ENCODE assay signal across 18 cellular contexts in the genomic region with DNA sequence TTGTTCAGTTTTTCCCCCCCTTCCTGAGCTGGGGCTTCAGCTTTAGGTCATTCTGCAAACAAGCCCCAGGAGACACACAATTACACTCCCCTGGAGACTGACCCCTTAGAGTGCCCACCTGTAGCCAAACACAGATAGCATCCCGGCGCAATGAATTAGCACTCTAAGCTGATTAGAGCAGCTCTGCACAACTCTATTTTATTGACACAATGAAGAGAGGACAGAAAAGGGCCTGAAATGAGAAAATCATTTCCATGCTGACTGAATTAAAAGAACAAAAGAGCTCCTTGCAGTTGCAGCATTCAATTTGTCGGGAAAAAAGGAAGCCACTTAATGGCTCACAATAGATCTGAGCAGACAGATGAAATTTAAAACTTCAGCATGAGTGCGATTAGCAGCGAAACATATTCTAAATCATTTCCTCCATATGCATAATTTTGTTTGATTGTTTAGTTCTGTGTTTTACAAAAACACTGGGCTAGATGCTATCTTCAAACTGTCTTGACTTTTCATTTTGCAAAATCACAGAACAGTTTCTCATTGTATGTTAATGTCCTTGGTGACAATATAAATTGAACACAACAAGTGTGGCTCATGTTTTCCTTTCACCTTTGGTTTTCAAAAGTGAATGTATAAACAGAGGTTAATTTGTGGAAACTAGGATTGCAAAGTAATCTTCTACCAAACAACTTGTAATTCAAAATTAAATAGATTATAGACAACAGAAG.
DNase-seq lines count a peak whose midpoint lies in the region; ATAC-seq and TF ChIP-seq lines count a peak whose summit lies in the region.
"Had no signal": no experiment of that assay in that cellular context is flagged by ENCODE, and none has a peak within 500 bp of the region (broad histone marks: within the 10 kb centered on the region; RNA-seq: fewer than 3 reads in every experiment).

No MANE protein-coding gene starts in this region.

- peaks cover 47% of the 10 kb centered on the region for H3F3A ChIP-seq in neural progenitor cell (ENCODE audit: low read depth)

- H3K27me3 ChIP-seq in neural progenitor cell (no peaks in the 10 kb centered on the region), suprapubic skin (peaks cover 21% of the 10 kb centered on the region), vagina (no peaks in the 10 kb centered on the region)
- H3K27me3 ChIP-seq: esophagus squamous epithelium had no signal

- intact Hi-C loops in vagina (cut with DNase I) = no loop called here

- H3K36me3 Mint-ChIP-seq in neural progenitor cell = no peaks in the 10 kb centered on the region
- H3K36me3 Mint-ChIP-seq: naive B cell had no signal

- WGBS in suprapubic skin = 47% methylated on average over 5 of the region's 5 CpGs

- H3K27ac ChIP-seq in SK-N-MC = no peak overlapping the region
- H3K27ac ChIP-seq in neural progenitor cell = peak overlapping the region; percentile 85
- no peak overlapping the region for H3K27ac ChIP-seq in suprapubic skin
- no peak overlapping the region for H3K27ac ChIP-seq in vagina
- H3K27ac ChIP-seq: BLaER1, esophagus squamous epithelium, heart right ventricle had no signal

- H3K4me3 ChIP-seq in SK-N-MC (peak overlapping the region; percentile 47), neural progenitor cell (peak overlapping the region; percentile 35), suprapubic skin (no peak overlapping the region), vagina (no peak overlapping the region)
- H3K4me3 ChIP-seq: BLaER1, esophagus squamous epithelium, heart right ventricle had no signal

- H3K27ac Mint-ChIP-seq in neural progenitor cell = no peak overlapping the region
- H3K27ac Mint-ChIP-seq: activated CD4-positive, alpha-beta T cell treated with anti-CD3 and anti-CD28 coated beads, Interleukin-2, amount 10 ng/mL, durations not matched to agents 7 days and 5 days; activated T-cell treated with anti-CD3 and anti-CD28 coated beads, Interleukin-2, amount 50 U/mL, for 72 hours; naive B cell; T-helper 17 cell had no signal

- no peaks in the 10 kb centered on the region for H3K27me3 Mint-ChIP-seq in neural progenitor cell (ENCODE audit: insufficient read depth, low read depth)

- no peak for ATAC-seq in HG03342 (IDR thresholded peaks at IDR 0.05; ENCODE audit: unreplicated experiment)
- ATAC-seq: activated T-cell treated with anti-CD3 and anti-CD28 coated beads, Interleukin-2, amount 50 U/mL, for 72 hours; HCT116; heart right ventricle; T-helper 17 cell had no signal

- no peak overlapping the region for H3K9ac ChIP-seq in SK-N-MC (ENCODE audit: insufficient read length)
- no peak overlapping the region for H3K9ac ChIP-seq in neural progenitor cell
- H3K9ac ChIP-seq: BLaER1 had no signal

- peaks cover 69% of the 10 kb centered on the region for H3K4me1 Mint-ChIP-seq in neural progenitor cell
- H3K4me1 Mint-ChIP-seq: activated CD4-positive, alpha-beta T cell treated with anti-CD3 and anti-CD28 coated beads, Interleukin-2, amount 10 ng/mL, durations not matched to agents 7 days and 5 days; naive B cell; T-helper 17 cell had no signal

- no peaks in the 10 kb centered on the region for H3K9me3 ChIP-seq in SK-N-MC (ENCODE audit: low read depth, low read length)
- H3K9me3 ChIP-seq in neural progenitor cell (ENCODE audit: low read depth) = no peaks in the 10 kb centered on the region
- no peaks in the 10 kb centered on the region for H3K9me3 ChIP-seq in suprapubic skin
- H3K9me3 ChIP-seq in vagina = no peaks in the 10 kb centered on the region
- H3K9me3 ChIP-seq: BLaER1, esophagus squamous epithelium, heart right ventricle had no signal

- TF ChIP-seq POLR2A in suprapubic skin (IDR thresholded peaks at IDR 0.05) (no peak), vagina (IDR thresholded peaks at IDR 0.05) (no peak)

- no peaks in the 10 kb centered on the region for H3K36me3 ChIP-seq in SK-N-MC (ENCODE audit: insufficient read depth, low read length)
- no peaks in the 10 kb centered on the region for H3K36me3 ChIP-seq in neural progenitor cell
- no peaks in the 10 kb centered on the region for H3K36me3 ChIP-seq in suprapubic skin
- H3K36me3 ChIP-seq in vagina = no peaks in the 10 kb centered on the region
- H3K36me3 ChIP-seq: BLaER1, esophagus squamous epithelium, heart right ventricle had no signal

- no peak overlapping the region for H2AFZ ChIP-seq in neural progenitor cell (replicated peaks)

- peak overlapping the region; percentile 61 for H3K4me3 Mint-ChIP-seq in neural progenitor cell
- H3K4me3 Mint-ChIP-seq: activated CD4-positive, alpha-beta T cell treated with anti-CD3 and anti-CD28 coated beads, Interleukin-2, amount 10 ng/mL, durations not matched to agents 7 days and 5 days; activated T-cell treated with anti-CD3 and anti-CD28 coated beads, Interleukin-2, amount 50 U/mL, for 72 hours; naive B cell; T-helper 17 cell had no signal

- TF ChIP-seq EP300 in suprapubic skin (IDR thresholded peaks at IDR 0.05) = no peak

- H3K4me2 ChIP-seq in neural progenitor cell = peak overlapping the region; percentile 82
- H3K4me2 ChIP-seq: BLaER1 had no signal

- no peak for TF ChIP-seq CTCF in neural progenitor cell (IDR thresholded peaks at IDR 0.05)
- no peak for TF ChIP-seq CTCF in suprapubic skin (IDR thresholded peaks at IDR 0.05)
- no peak for TF ChIP-seq CTCF in vagina (IDR thresholded peaks at IDR 0.05)

- H3K4me1 ChIP-seq in neural progenitor cell (peaks cover 92% of the 10 kb centered on the region), suprapubic skin (no peaks in the 10 kb centered on the region), vagina (no peaks in the 10 kb centered on the region)
- H3K4me1 ChIP-seq: BLaER1, esophagus squamous epithelium, heart right ventricle had no signal

- no peaks in the 10 kb centered on the region for H3K9me3 Mint-ChIP-seq in neural progenitor cell
- H3K9me3 Mint-ChIP-seq: activated CD4-positive, alpha-beta T cell treated with anti-CD3 and anti-CD28 coated beads, Interleukin-2, amount 10 ng/mL, durations not matched to agents 7 days and 5 days; activated T-cell treated with anti-CD3 and anti-CD28 coated beads, Interleukin-2, amount 50 U/mL, for 72 hours had no signal

- DNase-seq in NCI-H1092 treated with DMSO at 0.1 percent for 48 hours (lab: John Stamatoyannopoulos, UW) (peak; percentile 98), NCI-H2107 treated with DMSO at 0.1 percent for 48 hours (lab: John Stamatoyannopoulos, UW; ENCODE audit: unreplicated experiment) (peak; percentile 100), SK-N-MC (ENCODE audit: low read depth, low spot score) (no peak), neural progenitor cell (ENCODE audit: low spot score) (peak; percentile 87), suprapubic skin (ENCODE audit: low spot score in 2 of 2) (no peak), vagina (ENCODE audit: extremely low spot score in 2 of 2) (no peak), mucosa of gallbladder (ENCODE audit: low spot score) (no peak)
- DNase-seq: activated CD4-positive, alpha-beta T cell treated with anti-CD3 and anti-CD28 coated beads, Interleukin-2, amount 10 ng/mL, durations not matched to agents 7 days and 5 days; activated T-cell treated with anti-CD3 and anti-CD28 coated beads, Interleukin-2, amount 50 U/mL, for 72 hours; esophagus squamous epithelium; heart right ventricle; naive B cell; NCI-H446; stimulated activated CD4-positive, alpha-beta T cell treated with anti-CD3 and anti-CD28 coated beads, Interleukin-1b, Interleukin-23, amount 100 ng/mL, for 48 hours; T-helper 17 cell had no signal

- no peaks in the 10 kb centered on the region for H3K79me2 ChIP-seq in neural progenitor cell (ENCODE audit: low read depth)

- no peaks in the 10 kb centered on the region for H4K20me1 ChIP-seq in neural progenitor cell (ENCODE audit: low read depth)
- H4K20me1 ChIP-seq: BLaER1 had no signal

Comparison
In these comparisons a context has a peak if more than half of its experiments do, and no peak if none do; other contexts are left out.
1. DNase-seq: peak in NCI-H1092 treated with DMSO at 0.1 percent for 48 hours (single experiment), NCI-H2107 treated with DMSO at 0.1 percent for 48 hours (single experiment) and neural progenitor cell (single experiment); none in SK-N-MC (single experiment), suprapubic skin (0 of 2), vagina (0 of 2) and mucosa of gallbladder (single experiment).
2. H3K4me3 ChIP-seq: peak in SK-N-MC (single experiment) and neural progenitor cell (single experiment); none in suprapubic skin (single experiment) and vagina (0 of 2).